Comparison of ENCODE assay signal across 1 cellular context in the genomic region with DNA sequence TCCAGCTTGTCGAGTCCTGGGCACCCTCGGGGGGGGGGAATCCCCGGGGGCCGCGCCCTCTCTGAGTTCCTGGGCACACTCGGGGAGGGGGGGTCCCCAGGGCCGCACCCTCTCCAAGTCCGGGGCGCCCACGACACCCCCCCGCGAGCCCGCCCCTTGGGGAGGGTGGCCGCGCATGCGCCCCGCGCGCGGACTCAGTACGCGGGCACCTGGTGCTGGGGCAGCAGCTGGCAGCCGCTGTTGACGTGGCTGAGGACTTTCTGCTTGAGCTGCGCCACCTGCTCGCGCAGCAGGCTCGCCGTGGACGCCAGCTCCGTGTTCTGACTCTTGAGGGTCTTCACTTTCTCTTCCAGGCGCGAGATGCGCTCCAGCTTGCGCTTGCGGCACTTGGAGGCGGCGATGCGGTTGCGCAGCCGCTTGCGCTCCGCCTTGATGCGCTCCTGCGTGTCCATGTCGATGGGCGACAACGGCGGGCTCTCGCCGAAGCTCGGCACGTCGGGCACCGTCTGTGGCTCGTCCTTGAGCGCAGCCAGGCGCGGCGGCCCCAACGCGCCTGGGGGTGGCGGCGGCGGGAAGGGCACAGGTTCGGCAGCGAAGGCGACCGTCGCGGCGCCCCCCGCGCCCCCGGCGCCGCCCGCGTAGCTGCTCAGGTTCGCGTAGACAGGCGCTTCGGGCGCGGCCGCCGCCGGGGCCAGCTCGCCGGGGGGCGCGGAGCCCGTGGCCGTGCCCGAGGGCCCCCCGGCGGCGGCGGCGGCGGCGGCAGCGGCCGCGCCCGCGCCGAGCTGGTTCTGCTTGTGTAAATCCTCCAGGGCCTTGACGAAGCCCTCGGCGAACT.
TF ChIP-seq lines count a peak whose summit lies in the region.

No MANE protein-coding gene starts in this region.

TF ChIP-seq in WTC11, 78 proteins besides CTCF, POLR2A, EP300 and RAD21 (continued from another document):
- TF ChIP-seq, protein P1, sequence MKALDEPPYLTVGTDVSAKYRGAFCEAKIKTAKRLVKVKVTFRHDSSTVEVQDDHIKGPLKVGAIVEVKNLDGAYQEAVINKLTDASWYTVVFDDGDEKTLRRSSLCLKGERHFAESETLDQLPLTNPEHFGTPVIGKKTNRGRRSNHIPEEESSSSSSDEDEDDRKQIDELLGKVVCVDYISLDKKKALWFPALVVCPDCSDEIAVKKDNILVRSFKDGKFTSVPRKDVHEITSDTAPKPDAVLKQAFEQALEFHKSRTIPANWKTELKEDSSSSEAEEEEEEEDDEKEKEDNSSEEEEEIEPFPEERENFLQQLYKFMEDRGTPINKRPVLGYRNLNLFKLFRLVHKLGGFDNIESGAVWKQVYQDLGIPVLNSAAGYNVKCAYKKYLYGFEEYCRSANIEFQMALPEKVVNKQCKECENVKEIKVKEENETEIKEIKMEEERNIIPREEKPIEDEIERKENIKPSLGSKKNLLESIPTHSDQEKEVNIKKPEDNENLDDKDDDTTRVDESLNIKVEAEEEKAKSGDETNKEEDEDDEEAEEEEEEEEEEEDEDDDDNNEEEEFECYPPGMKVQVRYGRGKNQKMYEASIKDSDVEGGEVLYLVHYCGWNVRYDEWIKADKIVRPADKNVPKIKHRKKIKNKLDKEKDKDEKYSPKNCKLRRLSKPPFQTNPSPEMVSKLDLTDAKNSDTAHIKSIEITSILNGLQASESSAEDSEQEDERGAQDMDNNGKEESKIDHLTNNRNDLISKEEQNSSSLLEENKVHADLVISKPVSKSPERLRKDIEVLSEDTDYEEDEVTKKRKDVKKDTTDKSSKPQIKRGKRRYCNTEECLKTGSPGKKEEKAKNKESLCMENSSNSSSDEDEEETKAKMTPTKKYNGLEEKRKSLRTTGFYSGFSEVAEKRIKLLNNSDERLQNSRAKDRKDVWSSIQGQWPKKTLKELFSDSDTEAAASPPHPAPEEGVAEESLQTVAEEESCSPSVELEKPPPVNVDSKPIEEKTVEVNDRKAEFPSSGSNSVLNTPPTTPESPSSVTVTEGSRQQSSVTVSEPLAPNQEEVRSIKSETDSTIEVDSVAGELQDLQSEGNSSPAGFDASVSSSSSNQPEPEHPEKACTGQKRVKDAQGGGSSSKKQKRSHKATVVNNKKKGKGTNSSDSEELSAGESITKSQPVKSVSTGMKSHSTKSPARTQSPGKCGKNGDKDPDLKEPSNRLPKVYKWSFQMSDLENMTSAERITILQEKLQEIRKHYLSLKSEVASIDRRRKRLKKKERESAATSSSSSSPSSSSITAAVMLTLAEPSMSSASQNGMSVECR (CRISPR knock-in tag; IDR thresholded peaks at IDR 0.05; ENCODE audit: borderline replicate concordance), result peak; percentile 90; the same call in 1 of the 2 replicates
- TF ChIP-seq TCF7 (CRISPR knock-in tag; IDR thresholded peaks at IDR 0.05; ENCODE audit: low read depth) (peak; percentile 53; the same call in 1 of the 2 replicates), SMAD4 (CRISPR knock-in tag; IDR thresholded peaks at IDR 0.05) (no peak; the same call in 1 of the 2 replicates), SOX15 (CRISPR knock-in tag; IDR thresholded peaks at IDR 0.05) (no peak), ELF4 (CRISPR knock-in tag; IDR thresholded peaks at IDR 0.05; ENCODE audit: low read depth) (0 out of 2 replicates have a peak, but pooled peaks have one; percentile 10), PRRX2 (CRISPR knock-in tag; IDR thresholded peaks at IDR 0.05) (0 out of 2 replicates have a peak, but pooled peaks have one; percentile 38), ZNF416 (CRISPR knock-in tag; IDR thresholded peaks at IDR 0.05) (peak; percentile 9; the same call in 1 of the 2 replicates)
- TF ChIP-seq, protein P2, sequence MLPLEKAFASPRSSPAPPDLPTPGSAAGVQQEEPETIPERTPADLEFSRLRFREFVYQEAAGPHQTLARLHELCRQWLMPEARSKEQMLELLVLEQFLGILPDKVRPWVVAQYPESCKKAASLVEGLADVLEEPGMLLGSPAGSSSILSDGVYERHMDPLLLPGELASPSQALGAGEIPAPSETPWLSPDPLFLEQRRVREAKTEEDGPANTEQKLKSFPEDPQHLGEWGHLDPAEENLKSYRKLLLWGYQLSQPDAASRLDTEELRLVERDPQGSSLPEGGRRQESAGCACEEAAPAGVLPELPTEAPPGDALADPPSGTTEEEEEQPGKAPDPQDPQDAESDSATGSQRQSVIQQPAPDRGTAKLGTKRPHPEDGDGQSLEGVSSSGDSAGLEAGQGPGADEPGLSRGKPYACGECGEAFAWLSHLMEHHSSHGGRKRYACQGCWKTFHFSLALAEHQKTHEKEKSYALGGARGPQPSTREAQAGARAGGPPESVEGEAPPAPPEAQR (CRISPR knock-in tag; IDR thresholded peaks at IDR 0.05), result no peak
- TF ChIP-seq, protein P3, sequence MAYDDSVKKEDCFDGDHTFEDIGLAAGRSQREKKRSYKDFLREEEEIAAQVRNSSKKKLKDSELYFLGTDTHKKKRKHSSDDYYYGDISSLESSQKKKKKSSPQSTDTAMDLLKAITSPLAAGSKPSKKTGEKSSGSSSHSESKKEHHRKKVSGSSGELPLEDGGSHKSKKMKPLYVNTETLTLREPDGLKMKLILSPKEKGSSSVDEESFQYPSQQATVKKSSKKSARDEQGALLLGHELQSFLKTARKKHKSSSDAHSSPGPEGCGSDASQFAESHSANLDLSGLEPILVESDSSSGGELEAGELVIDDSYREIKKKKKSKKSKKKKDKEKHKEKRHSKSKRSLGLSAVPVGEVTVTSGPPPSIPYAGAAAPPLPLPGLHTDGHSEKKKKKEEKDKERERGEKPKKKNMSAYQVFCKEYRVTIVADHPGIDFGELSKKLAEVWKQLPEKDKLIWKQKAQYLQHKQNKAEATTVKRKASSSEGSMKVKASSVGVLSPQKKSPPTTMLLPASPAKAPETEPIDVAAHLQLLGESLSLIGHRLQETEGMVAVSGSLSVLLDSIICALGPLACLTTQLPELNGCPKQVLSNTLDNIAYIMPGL (CRISPR knock-in tag; IDR thresholded peaks at IDR 0.05), result peak; percentile 62
- TF ChIP-seq, protein P4, sequence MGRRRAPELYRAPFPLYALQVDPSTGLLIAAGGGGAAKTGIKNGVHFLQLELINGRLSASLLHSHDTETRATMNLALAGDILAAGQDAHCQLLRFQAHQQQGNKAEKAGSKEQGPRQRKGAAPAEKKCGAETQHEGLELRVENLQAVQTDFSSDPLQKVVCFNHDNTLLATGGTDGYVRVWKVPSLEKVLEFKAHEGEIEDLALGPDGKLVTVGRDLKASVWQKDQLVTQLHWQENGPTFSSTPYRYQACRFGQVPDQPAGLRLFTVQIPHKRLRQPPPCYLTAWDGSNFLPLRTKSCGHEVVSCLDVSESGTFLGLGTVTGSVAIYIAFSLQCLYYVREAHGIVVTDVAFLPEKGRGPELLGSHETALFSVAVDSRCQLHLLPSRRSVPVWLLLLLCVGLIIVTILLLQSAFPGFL (CRISPR knock-in tag; IDR thresholded peaks at IDR 0.05; ENCODE audit: borderline replicate concordance), result no peak; the same call in 1 of the 2 replicates
- TF ChIP-seq, protein P5, sequence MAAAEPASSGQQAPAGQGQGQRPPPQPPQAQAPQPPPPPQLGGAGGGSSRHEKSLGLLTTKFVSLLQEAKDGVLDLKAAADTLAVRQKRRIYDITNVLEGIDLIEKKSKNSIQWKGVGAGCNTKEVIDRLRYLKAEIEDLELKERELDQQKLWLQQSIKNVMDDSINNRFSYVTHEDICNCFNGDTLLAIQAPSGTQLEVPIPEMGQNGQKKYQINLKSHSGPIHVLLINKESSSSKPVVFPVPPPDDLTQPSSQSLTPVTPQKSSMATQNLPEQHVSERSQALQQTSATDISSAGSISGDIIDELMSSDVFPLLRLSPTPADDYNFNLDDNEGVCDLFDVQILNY (CRISPR knock-in tag; IDR thresholded peaks at IDR 0.05), result peak; percentile 41; the same call in 1 of the 2 replicates
TF ChIP-seq in WTC11: peak in this region for 12.
